17 cellular contexts compared by ENCODE assay signal in the genomic region with DNA sequence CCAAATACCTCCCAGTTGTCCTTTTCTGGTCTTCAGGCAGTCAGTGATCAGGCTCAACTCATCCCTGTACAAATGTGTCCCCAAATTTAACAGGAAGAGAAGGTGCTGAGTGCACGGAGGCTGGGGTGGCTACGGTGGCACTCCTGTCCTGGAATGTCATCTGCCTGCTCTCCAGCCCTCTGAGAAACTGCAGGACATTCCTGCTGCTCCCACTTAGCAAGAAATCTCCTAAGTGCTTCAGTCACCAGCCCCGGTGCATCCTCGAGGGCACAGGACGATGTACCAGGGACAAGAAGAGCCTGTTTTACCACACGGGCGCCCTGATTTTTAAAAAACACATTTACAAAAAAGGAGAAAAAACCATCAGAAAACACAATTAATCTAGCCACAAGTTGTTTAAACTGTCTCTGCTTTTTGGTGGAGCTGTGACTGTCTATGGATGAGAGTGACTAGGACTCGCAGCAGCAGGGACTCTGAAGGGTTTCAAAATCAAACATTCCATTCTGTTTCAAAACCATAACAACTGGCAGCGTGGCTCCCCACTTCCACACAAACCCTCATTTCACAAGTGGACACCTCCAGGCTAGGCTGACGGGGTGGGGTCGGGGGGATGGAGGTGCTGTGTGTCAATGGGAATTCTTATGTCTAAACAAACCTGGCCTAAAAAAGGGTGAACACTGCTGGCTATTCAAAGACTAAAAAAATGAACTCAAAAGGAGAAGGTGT.
"Had no signal": no experiment of that assay in that cellular context is flagged by ENCODE, and none has a peak within 500 bp of the region (broad histone marks: within the 10 kb centered on the region; RNA-seq: fewer than 3 reads in every experiment).

No MANE protein-coding gene starts in this region.

- H3K4me1 ChIP-seq: uterus had no signal

- H3K9me3 Mint-ChIP-seq: activated CD4-positive, alpha-beta T cell treated with anti-CD3 and anti-CD28 coated beads, Interleukin-2, amount 10 ng/mL, durations not matched to agents 7 days and 5 days; activated naive CD4-positive, alpha-beta T cell treated with anti-CD3 and anti-CD28 coated beads, Interleukin-2, amount 50 U/mL, for 72 hours; naive thymus-derived CD4-positive, alpha-beta T cell; neural crest cell had no signal

- ATAC-seq: activated CD4-positive, CD25-positive, alpha-beta regulatory T cell treated with anti-CD3 and anti-CD28 coated beads, Interleukin-2, amount 50 U/mL, for 24 hours; activated naive CD4-positive, alpha-beta T cell treated with anti-CD3 and anti-CD28 coated beads, Interleukin-2, amount 50 U/mL, for 72 hours; naive thymus-derived CD4-positive, alpha-beta T cell; stimulated activated naive CD8-positive, alpha-beta T cell treated with anti-CD3 and anti-CD28 coated beads, Interleukin-15, Interleukin-2, amounts not matched to agents 100 U/mL and 50 U/mL, for 24 hours had no signal

- H3K36me3 Mint-ChIP-seq: activated naive CD4-positive, alpha-beta T cell treated with anti-CD3 and anti-CD28 coated beads, Interleukin-2, amount 50 U/mL, for 72 hours; naive thymus-derived CD4-positive, alpha-beta T cell had no signal

- H3K4me3 Mint-ChIP-seq: activated CD4-positive, alpha-beta T cell treated with anti-CD3 and anti-CD28 coated beads, Interleukin-2, amount 10 ng/mL, durations not matched to agents 7 days and 5 days; naive thymus-derived CD4-positive, alpha-beta T cell; neural crest cell had no signal

- H3K36me3 ChIP-seq: uterus had no signal

- DNase-seq: activated CD4-positive, alpha-beta T cell treated with anti-CD3 and anti-CD28 coated beads, Interleukin-2, amount 10 ng/mL, durations not matched to agents 7 days and 5 days; activated gamma-delta T cell treated with Interleukin-2 at 50 U/mL for 16 hours; activated T-cell treated with anti-CD3 and anti-CD28 coated beads, Interleukin-2, amount 50 U/mL, for 1 hour; central memory CD4-positive, alpha-beta T cell; effector memory CD4-positive, alpha-beta T cell; glutamatergic neuron; left cardiac atrium; naive thymus-derived CD4-positive, alpha-beta T cell; stimulated activated CD4-positive, alpha-beta T cell treated with anti-CD3 and anti-CD28 coated beads, Interleukin-12 subunit alpha, Interleukin-12 subunit beta, amount 100 ng/mL, for 4 hours; stimulated activated CD4-positive, alpha-beta T cell treated with anti-CD3 and anti-CD28 coated beads, Interleukin-4, amount 100 ng/mL, for 4 hours; stimulated activated naive CD8-positive, alpha-beta T cell treated with anti-CD3 and anti-CD28 coated beads, Interleukin-15, Interleukin-2, amounts not matched to agents 100 U/mL and 50 U/mL, for 24 hours; uterus had no signal

- H3K27me3 ChIP-seq: hepatocyte, uterus had no signal

- H3K4me1 Mint-ChIP-seq: activated CD4-positive, alpha-beta T cell treated with anti-CD3 and anti-CD28 coated beads, Interleukin-2, amount 10 ng/mL, durations not matched to agents 7 days and 5 days had no signal

- H3K27ac ChIP-seq: hepatocyte, uterus had no signal

- H3K9me3 ChIP-seq: uterus had no signal

- H3K27ac Mint-ChIP-seq: activated CD4-positive, alpha-beta T cell treated with anti-CD3 and anti-CD28 coated beads, Interleukin-2, amount 10 ng/mL, durations not matched to agents 7 days and 5 days; activated naive CD4-positive, alpha-beta T cell treated with anti-CD3 and anti-CD28 coated beads, Interleukin-2, amount 50 U/mL, for 72 hours; progenitor cell of endocrine pancreas had no signal

- H3K4me3 ChIP-seq: hepatocyte, uterus had no signal
